12 cellular contexts compared by ENCODE assay signal in the genomic region with DNA sequence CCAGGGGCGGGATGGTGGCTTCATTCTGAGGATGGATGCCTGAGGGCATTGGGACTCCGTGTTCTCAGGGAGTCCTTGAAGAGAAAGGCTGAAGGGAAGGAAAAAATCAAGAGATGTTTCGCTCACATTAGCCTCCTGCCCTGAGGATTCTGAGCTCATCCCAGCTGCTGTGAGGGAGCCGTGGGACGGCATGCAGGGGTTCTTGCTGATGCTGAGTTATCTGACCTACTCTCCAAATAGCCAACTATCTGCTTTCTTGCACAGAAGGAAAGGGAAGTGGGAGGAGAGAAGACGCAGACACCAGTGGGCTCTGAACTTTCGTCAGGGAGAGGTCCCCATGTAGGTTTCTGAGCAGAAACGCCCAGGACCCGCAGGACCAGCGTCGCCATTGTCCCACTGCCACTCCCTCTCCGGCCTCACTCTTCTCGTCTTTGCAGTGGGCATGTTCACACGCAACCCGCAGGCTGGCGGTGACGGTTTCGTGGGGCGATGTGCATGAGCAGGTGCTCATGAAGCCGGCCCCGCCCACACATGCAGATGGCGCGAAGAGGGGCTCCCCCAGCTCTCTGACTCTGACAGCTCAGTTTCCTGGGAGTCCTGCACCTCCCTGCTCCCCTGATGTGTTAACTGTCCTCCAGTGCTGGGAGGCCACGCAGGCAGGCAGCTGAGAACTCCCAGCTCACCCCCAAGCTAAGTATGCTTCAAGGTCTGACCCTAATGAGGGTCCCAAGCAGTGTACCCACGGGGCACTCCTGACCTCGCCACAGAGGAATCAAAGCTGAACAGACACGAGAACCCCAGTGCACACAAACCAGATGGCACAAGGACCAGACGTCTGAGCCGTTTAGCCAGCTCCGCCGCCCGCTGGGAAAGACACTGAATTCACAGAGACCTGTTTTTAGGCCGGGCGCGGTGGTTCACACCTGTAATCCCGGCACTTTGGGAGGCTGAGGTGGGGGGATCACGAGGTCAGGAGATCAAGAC. TPM values are rescaled to one million over a fixed set of nuclear protein-coding genes. Genes with fewer than 3 reads are reported as not detected.
DNase-seq lines count a peak whose midpoint lies in the region; ATAC-seq and TF ChIP-seq lines count a peak whose summit lies in the region.
"Had no signal": no experiment of that assay in that cellular context is flagged by ENCODE, and none has a peak within 500 bp of the region (broad histone marks: within the 10 kb centered on the region; RNA-seq: fewer than 3 reads in every experiment).

No MANE protein-coding gene starts in this region.

- H3K9me3 ChIP-seq in uterus = no peaks in the 10 kb centered on the region
- H3K9me3 ChIP-seq: suprapubic skin had no signal

- TF ChIP-seq POLR2A in uterus (IDR thresholded peaks at IDR 0.05) = no peak

- DNase-seq in Right ventricle myocardium inferior (ENCODE audit: missing footprints) (peak; percentile 55), left cardiac atrium (no peak), uterus (no peak), Right ventricle myocardium superior (no peak), DMS 273 treated with DMSO at 0.1 percent for 48 hours (lab: John Stamatoyannopoulos, UW) (no peak)
- DNase-seq in activated T-cell treated with anti-CD3 and anti-CD28 coated beads, Interleukin-2, amount 50 U/mL, for 4 hours = no peak
- DNase-seq: hypothalamus, NCI-H2081, occipital lobe had no signal

- no peak overlapping the region for H3K27ac ChIP-seq in uterus
- H3K27ac ChIP-seq: suprapubic skin had no signal

- no peak for TF ChIP-seq CTCF in uterus (IDR thresholded peaks at IDR 0.05)

- intact Hi-C loops in Right ventricle myocardium inferior (cut with DNase I) = no loop called here
- intact Hi-C loops in left cardiac atrium (cut with DNase I) = loop anchor here in 1 of 2 donors (10.0 kb wide), 1 partner anchor 63 kb away; no protein-coding TSS in a partner anchor
- intact Hi-C loops in uterus (cut with DNase I; ENCODE audit: low total_unique reads) = no loop called here
- intact Hi-C loops in Right ventricle myocardium superior (cut with DNase I) = loop anchor here (10.0 kb wide), 1 partner anchor 63 kb away; no protein-coding TSS in a partner anchor

- H3K27me3 ChIP-seq in uterus = no peaks in the 10 kb centered on the region

- peaks cover 7% of the 10 kb centered on the region for H3K4me1 Mint-ChIP-seq in activated T-cell treated with anti-CD3 and anti-CD28 coated beads, Interleukin-2, amount 50 U/mL, for 4 hours (ENCODE audit: low read depth)
- peaks cover 13% of the 10 kb centered on the region for H3K4me1 Mint-ChIP-seq in stimulated activated naive CD8-positive, alpha-beta T cell treated with anti-CD3 and anti-CD28 coated beads, Interleukin-15, Interleukin-2, amounts not matched to agents 100 ng/mL and 50 ng/mL, for 24 hours (ENCODE audit: low read depth)

- H3K4me1 ChIP-seq in uterus = no peaks in the 10 kb centered on the region

- peaks cover 10% of the 10 kb centered on the region for H3K27me3 Mint-ChIP-seq in activated T-cell treated with anti-CD3 and anti-CD28 coated beads, Interleukin-2, amount 50 U/mL, for 4 hours (ENCODE audit: low read depth)
- H3K27me3 Mint-ChIP-seq in stimulated activated naive CD8-positive, alpha-beta T cell treated with anti-CD3 and anti-CD28 coated beads, Interleukin-15, Interleukin-2, amounts not matched to agents 100 ng/mL and 50 ng/mL, for 24 hours = peaks cover 4% of the 10 kb centered on the region

- ATAC-seq in Right ventricle myocardium inferior (no peak), left cardiac atrium (no peak), HG02943 (IDR thresholded peaks at IDR 0.05; ENCODE audit: low read depth, unreplicated experiment) (peak; percentile 67), Right ventricle myocardium superior (ENCODE audit: poor library complexity) (no peak)
- ATAC-seq in activated T-cell treated with anti-CD3 and anti-CD28 coated beads, Interleukin-2, amount 50 U/mL, for 4 hours = peak; percentile 50 to 71

- no peak overlapping the region for H3K4me3 Mint-ChIP-seq in activated T-cell treated with anti-CD3 and anti-CD28 coated beads, Interleukin-2, amount 50 U/mL, for 4 hours
- H3K4me3 Mint-ChIP-seq in stimulated activated naive CD8-positive, alpha-beta T cell treated with anti-CD3 and anti-CD28 coated beads, Interleukin-15, Interleukin-2, amounts not matched to agents 100 ng/mL and 50 ng/mL, for 24 hours = peak overlapping the region; percentile 32

- H3K36me3 ChIP-seq in uterus = no peaks in the 10 kb centered on the region
- H3K36me3 ChIP-seq: suprapubic skin had no signal

- H3K27ac Mint-ChIP-seq in stimulated activated naive CD8-positive, alpha-beta T cell treated with anti-CD3 and anti-CD28 coated beads, Interleukin-15, Interleukin-2, amounts not matched to agents 100 ng/mL and 50 ng/mL, for 24 hours = no peak overlapping the region

- peaks cover 15% of the 10 kb centered on the region for H3K9me3 Mint-ChIP-seq in activated T-cell treated with anti-CD3 and anti-CD28 coated beads, Interleukin-2, amount 50 U/mL, for 4 hours
- H3K9me3 Mint-ChIP-seq in stimulated activated naive CD8-positive, alpha-beta T cell treated with anti-CD3 and anti-CD28 coated beads, Interleukin-15, Interleukin-2, amounts not matched to agents 100 ng/mL and 50 ng/mL, for 24 hours = no peaks in the 10 kb centered on the region

- H3K4me3 ChIP-seq in uterus = no peak overlapping the region
- H3K4me3 ChIP-seq: suprapubic skin had no signal

- no peaks in the 10 kb centered on the region for H3K36me3 Mint-ChIP-seq in activated T-cell treated with anti-CD3 and anti-CD28 coated beads, Interleukin-2, amount 50 U/mL, for 4 hours (ENCODE audit: insufficient read depth)
- H3K36me3 Mint-ChIP-seq in stimulated activated naive CD8-positive, alpha-beta T cell treated with anti-CD3 and anti-CD28 coated beads, Interleukin-15, Interleukin-2, amounts not matched to agents 100 ng/mL and 50 ng/mL, for 24 hours (ENCODE audit: low read depth) = no peaks in the 10 kb centered on the region

RNA-seq across cellular contexts. Expression of gene ABLIM2, which starts 13.6 kb away (rescaled TPM):
- total RNA-seq in Right ventricle myocardium inferior (24.9 TPM), left cardiac atrium (10 to 100 TPM; 14.3 to 23.1 TPM), uterus (1 to 10 TPM in 2 of 4 donors, under 1 TPM in 2; 0.77 to 6.0 (median 1.5) TPM), Right ventricle myocardium superior (26.8 TPM)
- under 1 TPM; 0.26 to 0.54 (median 0.30) TPM for total RNA-seq in activated T-cell treated with anti-CD3 and anti-CD28 coated beads, Interleukin-2, amount 50 U/mL, for 4 hours

RNA-seq across cellular contexts. Expression of gene SH3TC1, which starts 26.9 kb away (rescaled TPM):
- 11.2 TPM for total RNA-seq in Right ventricle myocardium inferior
- 10 to 100 TPM; 11.7 to 30.9 TPM for total RNA-seq in left cardiac atrium
- total RNA-seq in activated T-cell treated with anti-CD3 and anti-CD28 coated beads, Interleukin-2, amount 50 U/mL, for 4 hours = 1 to 10 TPM; 3.0 to 8.8 (median 4.0) TPM
- 10 to 100 TPM in 2 of 4 donors, 1 to 10 TPM in 2; 5.1 to 16.4 (median 11.3) TPM for total RNA-seq in uterus
- total RNA-seq in Right ventricle myocardium superior = 8.2 TPM

Comparison
In these comparisons a context has a peak if more than half of its experiments do, and no peak if none do; other contexts are left out.
1. ATAC-seq: peak in HG02943 (single experiment) and activated T-cell treated with anti-CD3 and anti-CD28 coated beads, Interleukin-2, amount 50 U/mL, for 4 hours (2 of 2); none in Right ventricle myocardium inferior (single experiment), left cardiac atrium (0 of 2) and Right ventricle myocardium superior (single experiment).